Comparison of ENCODE assay signal across 16 cellular contexts in genomic region chr2:41922177-41922576, GRCh38.
DNase-seq lines count a peak whose midpoint lies in the region; TF ChIP-seq lines count a peak whose summit lies in the region.
"Had no signal": no experiment of that assay in that cellular context is flagged by ENCODE, and none has a peak within 500 bp of the region (broad histone marks: within the 10 kb centered on the region; RNA-seq: fewer than 3 reads in every experiment).

No MANE protein-coding gene starts in this region.

- H2AK5ac ChIP-seq in mesenchymal stem cell (ENCODE audit: low read length, severe bottlenecking), result no peak overlapping the region

- no peaks in the 10 kb centered on the region for H3K9me3 ChIP-seq in mammary epithelial cell (replicated peaks; ENCODE audit: insufficient read depth, low read length)
- H3K9me3 ChIP-seq in mesenchymal stem cell (ENCODE audit: control insufficient read depth, low read length), result no peaks in the 10 kb centered on the region
- H3K9me3 ChIP-seq in uterus, result no peaks in the 10 kb centered on the region
- H3K9me3 ChIP-seq: SK-N-SH had no signal

- H3K9ac ChIP-seq in mammary epithelial cell (ENCODE audit: insufficient read depth, low read length) (no peak overlapping the region), mesenchymal stem cell (ENCODE audit: low read length) (no peak overlapping the region)
- H3K9ac ChIP-seq: SK-N-SH had no signal

- H4K8ac ChIP-seq in mesenchymal stem cell (ENCODE audit: low read length), result no peak overlapping the region

- CTCF ChIA-PET in mammary epithelial cell (lab: Charles Lee; ENCODE audit: low non-redundant PET), result no interaction called here

- BruUV-seq in mammary epithelial cell (replicated peaks; lab: Mats Ljungman, UMichigan), result no TSS peak

- WGBS in mammary epithelial cell (ENCODE audit: low coverage, missing lambda C conversion rate), result 44% methylated on average over 3 of the region's 5 CpGs
- WGBS in mesenchymal stem cell, result 82% methylated on average over 5 of the region's 5 CpGs

- no peak overlapping the region for H3K14ac ChIP-seq in mesenchymal stem cell (ENCODE audit: low read length in 2 of 2)

- H3K4me3 ChIP-seq in mammary epithelial cell (replicated peaks in 1 of 3; ENCODE audit: insufficient read depth in 1 of 3, low read depth in 2 of 3, low read length in 3 of 3), result no peak overlapping the region
- H3K4me3 ChIP-seq in mesenchymal stem cell (ENCODE audit: insufficient read depth in 1 of 2, low read depth in 1 of 2, low read length in 2 of 2), result no peak overlapping the region
- no peak overlapping the region for H3K4me3 ChIP-seq in uterus

- no peak overlapping the region for H2BK15ac ChIP-seq in mesenchymal stem cell (ENCODE audit: low read depth, poor library complexity, severe bottlenecking)

- in situ Hi-C loops in mammary epithelial cell (cut with MboI; ENCODE audit: low sequenced_read_pairs in 2 of 2), result no loop called here

- H3K4me2 ChIP-seq in mammary epithelial cell (ENCODE audit: insufficient read depth, low read depth, low read length), result no peak overlapping the region
- H3K4me2 ChIP-seq in mesenchymal stem cell (ENCODE audit: low read length, poor library complexity, severe bottlenecking), result no peak overlapping the region
- H3K4me2 ChIP-seq: SK-N-SH had no signal

- H2AFZ ChIP-seq in mammary epithelial cell (ENCODE audit: low read depth, low read length) (no peak overlapping the region), mesenchymal stem cell (ENCODE audit: low read depth, low read length) (no peak overlapping the region)

- peak overlapping the region in 1 of 2 experiments; percentile 36 for H3K4ac ChIP-seq in mesenchymal stem cell (ENCODE audit: low read depth in 1 of 2, low read length in 2 of 2)

- H3K4me1 ChIP-seq in mammary epithelial cell (ENCODE audit: insufficient read depth, low read length), result no peaks in the 10 kb centered on the region
- H3K4me1 ChIP-seq in mesenchymal stem cell (ENCODE audit: control insufficient read depth, insufficient read depth, low read depth, low read length), result peaks cover 9% of the 10 kb centered on the region
- no peaks in the 10 kb centered on the region for H3K4me1 ChIP-seq in uterus

- H3K36me3 ChIP-seq in mammary epithelial cell (ENCODE audit: insufficient read depth, low read length), result no peaks in the 10 kb centered on the region
- no peaks in the 10 kb centered on the region for H3K36me3 ChIP-seq in mesenchymal stem cell (ENCODE audit: control insufficient read depth in 1 of 2, insufficient read depth in 2 of 2, low read depth in 1 of 2, low read length in 2 of 2)
- H3K36me3 ChIP-seq in uterus, result no peaks in the 10 kb centered on the region

- H3K23ac ChIP-seq in mesenchymal stem cell (ENCODE audit: low read length in 2 of 2), result no peak overlapping the region

- no peak overlapping the region for H3K18ac ChIP-seq in mesenchymal stem cell (ENCODE audit: low read depth in 1 of 2, low read length in 2 of 2)

- no peaks in the 10 kb centered on the region for H3K79me2 ChIP-seq in mammary epithelial cell (ENCODE audit: insufficient read depth, low read length)

- no peak overlapping the region for H4K91ac ChIP-seq in mesenchymal stem cell (ENCODE audit: low read length)

- H2BK12ac ChIP-seq in mesenchymal stem cell (ENCODE audit: low read length in 2 of 2), result peak overlapping the region in 1 of 2 experiments; percentile 31

- TF ChIP-seq POLR2A in uterus (IDR thresholded peaks at IDR 0.05), result no peak

- intact Hi-C loops in mammary epithelial cell (cut with micrococcal nuclease) (no loop called here), uterus (cut with DNase I; ENCODE audit: low total_unique reads) (no loop called here)

- no peaks in the 10 kb centered on the region for H3K79me1 ChIP-seq in mesenchymal stem cell (replicated peaks; ENCODE audit: low read length, poor library complexity, severe bottlenecking)

- H3K27me3 ChIP-seq in mammary epithelial cell (ENCODE audit: insufficient read depth, low read length) (no peaks in the 10 kb centered on the region), mesenchymal stem cell (ENCODE audit: control insufficient read depth in 1 of 2, insufficient read depth in 1 of 2, low read length in 2 of 2) (no peaks in the 10 kb centered on the region), uterus (no peaks in the 10 kb centered on the region)

- H2BK120ac ChIP-seq in mesenchymal stem cell (ENCODE audit: low read depth, low read length), result peak overlapping the region; percentile 6

- dilution Hi-C loops in mammary epithelial cell (cut with HindIII; ENCODE audit: low sequenced_read_pairs), result no loop called here

- no peak overlapping the region for H2BK5ac ChIP-seq in mesenchymal stem cell (ENCODE audit: low read depth, low read length, poor library complexity, severe bottlenecking)

- no peaks in the 10 kb centered on the region for H4K20me1 ChIP-seq in mammary epithelial cell (ENCODE audit: insufficient read depth, low read length)

- TF ChIP-seq CTCF in mammary epithelial cell (conservative IDR thresholded peaks at IDR 0.05 in 1 of 2, IDR thresholded peaks at IDR 0.05 in 1 of 2; ENCODE audit: extremely low read depth in 1 of 2, insufficient read depth in 1 of 2, low read depth in 1 of 2, low read length in 2 of 2) (no peak), uterus (IDR thresholded peaks at IDR 0.05) (no peak)

- H3K27ac ChIP-seq in mammary epithelial cell (ENCODE audit: insufficient read depth, low read depth, low read length), result no peak overlapping the region
- no peak overlapping the region for H3K27ac ChIP-seq in mesenchymal stem cell (ENCODE audit: low read length, poor library complexity, severe bottlenecking)
- H3K27ac ChIP-seq in uterus, result no peak overlapping the region
- H3K27ac ChIP-seq: HL-60 had no signal

- peak; percentile 50 for DNase-seq in Ammon's horn (ENCODE audit: low spot score)
- peak; percentile 53 for DNase-seq in HPDE6-E6E7 (ENCODE audit: extremely low spot score)
- DNase-seq in mammary epithelial cell, result peak; percentile 32
- peak; percentile 49 for DNase-seq in mesenchymal stem cell
- no peak for DNase-seq in uterus
- DNase-seq in NCI-H446 treated with DMSO at 0.1 percent for 48 hours (lab: John Stamatoyannopoulos, UW), result no peak
- no peak for DNase-seq in DMS79 treated with DMSO at 0.1 percent for 48 hours (lab: John Stamatoyannopoulos, UW)
- DNase-seq in cortex of kidney (lab: John Stamatoyannopoulos, UW), result no peak
- DNase-seq: activated CD4-positive, CD25-positive, alpha-beta regulatory T cell treated with anti-CD3 and anti-CD28 coated beads, Interleukin-2, amount 50 U/mL, for 72 hours; activated T-cell treated with anti-CD3 and anti-CD28 coated beads, Interleukin-2, amount 50 U/mL, for 72 hours; GDM1; NCI-H1048; NCI-H510A; SK-N-SH; stimulated activated CD4-positive, alpha-beta T cell treated with anti-CD3 and anti-CD28 coated beads, Interleukin-15, amount 100 ng/mL, for 24 hours had no signal

Comparison
In these comparisons a context has a peak if more than half of its experiments do, and no peak if none do; other contexts are left out.
1. DNase-seq: peak in Ammon's horn (single experiment), HPDE6-E6E7 (single experiment), mammary epithelial cell (single experiment) and mesenchymal stem cell (single experiment); none in uterus (0 of 2), NCI-H446 treated with DMSO at 0.1 percent for 48 hours (single experiment), DMS79 treated with DMSO at 0.1 percent for 48 hours (single experiment) and cortex of kidney (single experiment).